ENCODE assay signal across 13 cellular contexts in the genomic region with DNA sequence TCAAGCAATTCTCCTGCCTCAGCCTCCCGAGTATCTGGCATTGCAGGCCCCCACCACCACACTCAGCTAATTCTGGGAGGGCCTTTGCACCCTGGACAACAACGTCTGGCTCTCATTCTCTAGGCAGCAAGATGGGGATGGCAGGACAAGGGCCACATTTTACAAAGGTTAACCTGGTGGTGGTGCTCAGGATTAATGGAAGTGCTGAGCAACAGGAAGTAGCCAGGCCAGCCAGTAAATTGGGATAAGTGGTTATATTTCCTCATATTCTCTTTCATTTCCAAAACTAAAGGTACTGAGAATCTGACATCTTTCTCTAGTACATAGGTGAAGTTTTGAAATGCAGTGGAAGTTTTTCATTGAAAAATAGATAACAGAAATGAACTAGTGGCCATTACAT. TPM values are rescaled to one million over a fixed set of nuclear protein-coding genes. Genes with fewer than 3 reads are reported as not detected.
A peak's percentile ranks its signal among the peaks of the same experiment; 100 is the strongest.
DNase-seq lines count a peak whose midpoint lies in the region; ATAC-seq and TF ChIP-seq lines count a peak whose summit lies in the region.
"Had no signal": no experiment of that assay in that cellular context is flagged by ENCODE, and none has a peak within 500 bp of the region (broad histone marks: within the 10 kb centered on the region; RNA-seq: fewer than 3 reads in every experiment).

No MANE protein-coding gene starts in this region.

- no peak overlapping the region for H3K4me2 ChIP-seq in mammary epithelial cell (ENCODE audit: insufficient read depth, low read depth, low read length)

- no peak overlapping the region for H3K4me3 Mint-ChIP-seq in activated CD8-positive, alpha-beta memory T cell treated with anti-CD3 and anti-CD28 coated beads, Interleukin-2, amount 10 ng/mL, durations not matched to agents 7 days and 5 days
- no peak overlapping the region for H3K4me3 Mint-ChIP-seq in activated T-cell treated with anti-CD3 and anti-CD28 coated beads, Interleukin-2, amount 50 U/mL, for 4 hours
- H3K4me3 Mint-ChIP-seq: activated naive CD8-positive, alpha-beta T cell treated with anti-CD3 and anti-CD28 coated beads, Interleukin-2, amount 10 ng/mL, durations not matched to agents 7 days and 5 days; stimulated activated naive CD8-positive, alpha-beta T cell treated with anti-CD3 and anti-CD28 coated beads, Interleukin-15, Interleukin-2, amounts not matched to agents 100 ng/mL and 50 ng/mL, for 24 hours had no signal

- H3K36me3 ChIP-seq in mammary epithelial cell (ENCODE audit: insufficient read depth, low read length) (no peaks in the 10 kb centered on the region), liver (ENCODE audit: control insufficient read depth in 4 of 4, insufficient read depth in 3 of 4, low read depth in 1 of 4, low read length in 3 of 4) (peaks cover 0 to 3% (median 0%) of the 10 kb centered on the region in 4 donors), upper lobe of right lung (no peaks in the 10 kb centered on the region)
- H3K36me3 ChIP-seq: MG63, WERI-Rb-1 had no signal

- no peaks in the 10 kb centered on the region for H3K36me3 Mint-ChIP-seq in activated CD8-positive, alpha-beta memory T cell treated with anti-CD3 and anti-CD28 coated beads, Interleukin-2, amount 10 ng/mL, durations not matched to agents 7 days and 5 days
- H3K36me3 Mint-ChIP-seq in activated T-cell treated with anti-CD3 and anti-CD28 coated beads, Interleukin-2, amount 50 U/mL, for 4 hours (ENCODE audit: insufficient read depth): no peaks in the 10 kb centered on the region
- H3K36me3 Mint-ChIP-seq: activated naive CD8-positive, alpha-beta T cell treated with anti-CD3 and anti-CD28 coated beads, Interleukin-2, amount 10 ng/mL, durations not matched to agents 7 days and 5 days had no signal

- DNase-seq in activated CD8-positive, alpha-beta memory T cell treated with anti-CD3 and anti-CD28 coated beads, Interleukin-2, amount 10 ng/mL, durations not matched to agents 7 days and 5 days: no peak
- no peak for DNase-seq in activated CD8-positive, alpha-beta memory T cell treated with anti-CD3 and anti-CD28 coated beads, Interleukin-2, amount 50 U/mL, for 4 hours
- DNase-seq in mammary epithelial cell: no peak
- no peak for DNase-seq in upper lobe of right lung
- DNase-seq in activated T-cell treated with anti-CD3 and anti-CD28 coated beads, Interleukin-2, amount 50 U/mL, for 4 hours: no peak
- DNase-seq: activated naive CD8-positive, alpha-beta T cell treated with anti-CD3 and anti-CD28 coated beads, Interleukin-2, amount 10 ng/mL, durations not matched to agents 7 days and 5 days; NCI-H2107; WERI-Rb-1 had no signal

- no peak overlapping the region for H3K4me3 ChIP-seq in mammary epithelial cell (replicated peaks in 1 of 3; ENCODE audit: insufficient read depth in 1 of 3, low read depth in 2 of 3, low read length in 3 of 3)
- H3K4me3 ChIP-seq in liver (ENCODE audit: low read depth in 1 of 3, low read length in 3 of 3): no peak overlapping the region
- no peak overlapping the region for H3K4me3 ChIP-seq in upper lobe of right lung
- H3K4me3 ChIP-seq: MG63 had no signal

- H3K79me2 ChIP-seq in mammary epithelial cell (ENCODE audit: insufficient read depth, low read length): no peaks in the 10 kb centered on the region

- no peaks in the 10 kb centered on the region for H3K9me3 ChIP-seq in mammary epithelial cell (replicated peaks; ENCODE audit: insufficient read depth, low read length)
- no peaks in the 10 kb centered on the region for H3K9me3 ChIP-seq in liver (ENCODE audit: control insufficient read depth in 4 of 4, low read length in 3 of 4)
- no peaks in the 10 kb centered on the region for H3K9me3 ChIP-seq in upper lobe of right lung
- H3K9me3 ChIP-seq: MG63 had no signal

- peak overlapping the region; percentile 99 for H3K27ac ChIP-seq in mammary epithelial cell (ENCODE audit: insufficient read depth, low read depth, low read length)
- H3K27ac ChIP-seq in liver (ENCODE audit: low read depth in 1 of 2, low read length in 2 of 2): no peak overlapping the region
- H3K27ac ChIP-seq in upper lobe of right lung: peak overlapping the region; percentile 31
- H3K27ac ChIP-seq: WERI-Rb-1 had no signal

- no TSS peak for BruUV-seq in mammary epithelial cell (replicated peaks; lab: Mats Ljungman, UMichigan)

- CTCF ChIA-PET in activated CD8-positive, alpha-beta memory T cell treated with anti-CD3 and anti-CD28 coated beads, Interleukin-2, amount 10 ng/mL, durations not matched to agents 7 days and 5 days (lab: Charles Lee): no interaction called here
- CTCF ChIA-PET in mammary epithelial cell (lab: Charles Lee; ENCODE audit: low non-redundant PET): no interaction called here

- H3K9ac ChIP-seq in mammary epithelial cell (ENCODE audit: insufficient read depth, low read length) (peak overlapping the region; percentile 8), liver (ENCODE audit: low read depth in 1 of 2, low read length in 2 of 2) (no peak overlapping the region)

- H3K27me3 ChIP-seq in mammary epithelial cell (ENCODE audit: insufficient read depth, low read length) (no peaks in the 10 kb centered on the region), liver (ENCODE audit: control insufficient read depth in 4 of 4, insufficient read depth in 4 of 4, low read length in 3 of 4) (no peaks in the 10 kb centered on the region), upper lobe of right lung (no peaks in the 10 kb centered on the region)
- H3K27me3 ChIP-seq: MG63 had no signal

- H3K4me1 ChIP-seq in mammary epithelial cell (ENCODE audit: insufficient read depth, low read length) (peaks cover 32% of the 10 kb centered on the region), liver (ENCODE audit: control insufficient read depth in 4 of 4, insufficient read depth in 4 of 4, low read length in 3 of 4) (peaks cover 0 to 3% (median 0%) of the 10 kb centered on the region in 4 donors), upper lobe of right lung (peaks cover 7% of the 10 kb centered on the region)

- WGBS in mammary epithelial cell (ENCODE audit: low coverage, missing lambda C conversion rate): 92% methylated on average over 2 of the region's 2 CpGs
- WGBS in liver: 88% methylated on average over 2 of the region's 2 CpGs

- intact Hi-C loops in mammary epithelial cell (cut with micrococcal nuclease): loop anchor here (5.0 to 10.0 kb wide), 2 partner anchors 125 to 372 kb away; no protein-coding TSS in a partner anchor
- intact Hi-C loops in upper lobe of right lung (cut with DNase I): no loop called here

- no peaks in the 10 kb centered on the region for H3K27me3 Mint-ChIP-seq in activated CD8-positive, alpha-beta memory T cell treated with anti-CD3 and anti-CD28 coated beads, Interleukin-2, amount 10 ng/mL, durations not matched to agents 7 days and 5 days
- no peaks in the 10 kb centered on the region for H3K27me3 Mint-ChIP-seq in activated T-cell treated with anti-CD3 and anti-CD28 coated beads, Interleukin-2, amount 50 U/mL, for 4 hours (ENCODE audit: low read depth)
- H3K27me3 Mint-ChIP-seq: activated naive CD8-positive, alpha-beta T cell treated with anti-CD3 and anti-CD28 coated beads, Interleukin-2, amount 10 ng/mL, durations not matched to agents 7 days and 5 days; stimulated activated naive CD8-positive, alpha-beta T cell treated with anti-CD3 and anti-CD28 coated beads, Interleukin-15, Interleukin-2, amounts not matched to agents 100 ng/mL and 50 ng/mL, for 24 hours had no signal

- peak overlapping the region; percentile 35 for H3K27ac Mint-ChIP-seq in activated CD8-positive, alpha-beta memory T cell treated with anti-CD3 and anti-CD28 coated beads, Interleukin-2, amount 10 ng/mL, durations not matched to agents 7 days and 5 days
- H3K27ac Mint-ChIP-seq: activated naive CD8-positive, alpha-beta T cell treated with anti-CD3 and anti-CD28 coated beads, Interleukin-2, amount 10 ng/mL, durations not matched to agents 7 days and 5 days; stimulated activated naive CD8-positive, alpha-beta T cell treated with anti-CD3 and anti-CD28 coated beads, Interleukin-15, Interleukin-2, amounts not matched to agents 100 ng/mL and 50 ng/mL, for 24 hours had no signal

- H3K9me3 Mint-ChIP-seq in activated CD8-positive, alpha-beta memory T cell treated with anti-CD3 and anti-CD28 coated beads, Interleukin-2, amount 10 ng/mL, durations not matched to agents 7 days and 5 days (ENCODE audit: low read depth): no peaks in the 10 kb centered on the region
- H3K9me3 Mint-ChIP-seq in activated T-cell treated with anti-CD3 and anti-CD28 coated beads, Interleukin-2, amount 50 U/mL, for 4 hours: no peaks in the 10 kb centered on the region
- H3K9me3 Mint-ChIP-seq: activated naive CD8-positive, alpha-beta T cell treated with anti-CD3 and anti-CD28 coated beads, Interleukin-2, amount 10 ng/mL, durations not matched to agents 7 days and 5 days; stimulated activated naive CD8-positive, alpha-beta T cell treated with anti-CD3 and anti-CD28 coated beads, Interleukin-15, Interleukin-2, amounts not matched to agents 100 ng/mL and 50 ng/mL, for 24 hours had no signal

- in situ Hi-C loops in mammary epithelial cell (cut with MboI; ENCODE audit: low sequenced_read_pairs in 2 of 2): no loop called here

- ATAC-seq in activated CD8-positive, alpha-beta memory T cell treated with anti-CD3 and anti-CD28 coated beads, Interleukin-2, amount 10 ng/mL, durations not matched to agents 7 days and 5 days: no peak
- ATAC-seq in upper lobe of right lung (no peak), HG03520 (IDR thresholded peaks at IDR 0.05; ENCODE audit: unreplicated experiment) (no peak), GM19351 (IDR thresholded peaks at IDR 0.05; ENCODE audit: unreplicated experiment) (no peak)
- ATAC-seq in activated T-cell treated with anti-CD3 and anti-CD28 coated beads, Interleukin-2, amount 50 U/mL, for 4 hours: no peak

- dilution Hi-C loops in mammary epithelial cell (cut with HindIII; ENCODE audit: low sequenced_read_pairs): no loop called here

- H4K20me1 ChIP-seq in mammary epithelial cell (ENCODE audit: insufficient read depth, low read length): no peaks in the 10 kb centered on the region

- no peak for TF ChIP-seq CTCF in mammary epithelial cell (conservative IDR thresholded peaks at IDR 0.05 in 1 of 2, IDR thresholded peaks at IDR 0.05 in 1 of 2; ENCODE audit: extremely low read depth in 1 of 2, insufficient read depth in 1 of 2, low read depth in 1 of 2, low read length in 2 of 2)
- no peak for TF ChIP-seq CTCF in liver (IDR thresholded peaks at IDR 0.05; ENCODE audit: low read depth, low read length, missing input control)
- TF ChIP-seq CTCF in upper lobe of right lung (IDR thresholded peaks at IDR 0.05): no peak

- H2AFZ ChIP-seq in mammary epithelial cell (ENCODE audit: low read depth, low read length): peak overlapping the region; percentile 31

- peaks cover 5% of the 10 kb centered on the region for H3K4me1 Mint-ChIP-seq in activated CD8-positive, alpha-beta memory T cell treated with anti-CD3 and anti-CD28 coated beads, Interleukin-2, amount 10 ng/mL, durations not matched to agents 7 days and 5 days
- H3K4me1 Mint-ChIP-seq in activated T-cell treated with anti-CD3 and anti-CD28 coated beads, Interleukin-2, amount 50 U/mL, for 4 hours (ENCODE audit: low read depth): no peaks in the 10 kb centered on the region

- TF ChIP-seq RAD21 in liver (IDR thresholded peaks at IDR 0.05): peak; percentile 39 to 56

RNA-seq across cellular contexts. Expression of a gene that starts 24.7 kb away (rescaled TPM):
- not detected for total RNA-seq in activated CD8-positive, alpha-beta memory T cell treated with anti-CD3 and anti-CD28 coated beads, Interleukin-2, amount 10 ng/mL, durations not matched to agents 7 days and 5 days
- total RNA-seq in mammary epithelial cell (under 1 TPM in 1 of 2 donors, not detected in 1; 0.17 TPM), liver (10 to 100 TPM in 1 of 2 donors, 1 to 10 TPM in 1; 6.4 to 11.4 TPM), upper lobe of right lung (7.5 TPM)
- polyA plus RNA-seq in mammary epithelial cell (not detected), liver (1 to 10 TPM; 6.6 to 7.2 TPM)
- polyA minus RNA-seq in mammary epithelial cell: not detected
- not detected for total RNA-seq in activated T-cell treated with anti-CD3 and anti-CD28 coated beads, Interleukin-2, amount 50 U/mL, for 4 hours
- total RNA-seq: activated naive CD8-positive, alpha-beta T cell treated with anti-CD3 and anti-CD28 coated beads, Interleukin-2, amount 10 ng/mL, durations not matched to agents 7 days and 5 days had no signal

RNA-seq across cellular contexts. Expression of a gene that starts 28.8 kb away (rescaled TPM):
- not detected for total RNA-seq in activated CD8-positive, alpha-beta memory T cell treated with anti-CD3 and anti-CD28 coated beads, Interleukin-2, amount 10 ng/mL, durations not matched to agents 7 days and 5 days
- 1 to 10 TPM; 1.3 to 2.1 TPM for total RNA-seq in mammary epithelial cell
- polyA plus RNA-seq in mammary epithelial cell: 0.56 TPM
- not detected for polyA minus RNA-seq in mammary epithelial cell
- 10 to 100 TPM; 16.5 to 42.0 TPM for total RNA-seq in liver
- polyA plus RNA-seq in liver: 10 to 100 TPM; 11.6 to 14.1 TPM
- 13.8 TPM for total RNA-seq in upper lobe of right lung
- not detected for total RNA-seq in activated T-cell treated with anti-CD3 and anti-CD28 coated beads, Interleukin-2, amount 50 U/mL, for 4 hours
- total RNA-seq: activated naive CD8-positive, alpha-beta T cell treated with anti-CD3 and anti-CD28 coated beads, Interleukin-2, amount 10 ng/mL, durations not matched to agents 7 days and 5 days had no signal

Comparison
In these comparisons a context has a peak if more than half of its experiments do, and no peak if none do; other contexts are left out.
1. H3K27ac ChIP-seq: peak in mammary epithelial cell (single experiment) and upper lobe of right lung (single experiment); none in liver (0 of 2).